In genomic region chr17:1374426-1375177, GRCh38 we compare ENCODE assay signal across 11 cellular contexts. TPM values are rescaled to one million over a fixed set of nuclear protein-coding genes. Genes with fewer than 3 reads are reported as not detected.
DNase-seq lines count a peak whose midpoint lies in the region; ATAC-seq, FAIRE-seq and TF ChIP-seq lines count a peak whose summit lies in the region.
"Had no signal": no experiment of that assay in that cellular context is flagged by ENCODE, and none has a peak within 500 bp of the region (broad histone marks: within the 10 kb centered on the region; RNA-seq: fewer than 3 reads in every experiment).

No MANE protein-coding gene starts in this region.

- no peaks in the 10 kb centered on the region for H3K9me3 Mint-ChIP-seq in CD8-positive, alpha-beta T cell

- H3K14ac ChIP-seq in IMR-90 (replicated peaks; ENCODE audit: low read depth, low read length): no peak overlapping the region

- no peak for FAIRE-seq in pancreas (lab: Jason Lieb, UNC)

- H3K79me1 ChIP-seq in IMR-90 (ENCODE audit: low read depth in 1 of 2, low read length in 2 of 2): peaks cover 0 to 65% of the 10 kb centered on the region in 2 experiments; a peak in 2 of 4 replicates

- DNase-seq in CD8-positive, alpha-beta T cell: no peak
- DNase-seq in IMR-90: no peak
- no peak for DNase-seq in effector memory CD4-positive, alpha-beta T cell
- no peak for DNase-seq in pancreas
- no peak for DNase-seq in GM13976 (ENCODE audit: low spot score)
- no peak for DNase-seq in osteoblast (ENCODE audit: insufficient read length, low spot score, missing footprints)
- DNase-seq: colonic mucosa, left ventricle myocardium superior, psoas muscle had no signal

- no peak overlapping the region for H2AK5ac ChIP-seq in IMR-90 (ENCODE audit: low read depth, low read length)

- H4K20me1 ChIP-seq in IMR-90 (ENCODE audit: insufficient read depth, low read length) (peaks cover 100% of the 10 kb centered on the region), osteoblast (ENCODE audit: insufficient read depth, low read length) (peaks cover 98% of the 10 kb centered on the region)

- no peak overlapping the region for H3K4ac ChIP-seq in IMR-90 (ENCODE audit: low read depth, low read length)

- peaks cover 45% of the 10 kb centered on the region for H3K36me3 Mint-ChIP-seq in CD8-positive, alpha-beta T cell

- CTCF ChIA-PET in CD8-positive, alpha-beta T cell (lab: Charles Lee): interaction anchor here (0.7 to 1.8 kb wide), 3 partner anchors 9 to 141 kb away, joined by 3 to 9 read pairs (median 3); no protein-coding TSS in a partner anchor
- CTCF ChIA-PET in IMR-90 (lab: Yijun Ruan, JAX): interaction anchor here (2.8 kb wide), 1 partner anchor 9 kb away, joined by 11 read pairs; no protein-coding TSS in a partner anchor

- H3K9me3 ChIP-seq in CD8-positive, alpha-beta T cell (ENCODE audit: low read length): no peaks in the 10 kb centered on the region
- H3K9me3 ChIP-seq in IMR-90 (ENCODE audit: control insufficient read depth, insufficient read depth, low read length): no peaks in the 10 kb centered on the region
- H3K9me3 ChIP-seq in effector memory CD4-positive, alpha-beta T cell (ENCODE audit: control insufficient read depth, low read length): no peaks in the 10 kb centered on the region
- H3K9me3 ChIP-seq in pancreas: no peaks in the 10 kb centered on the region
- no peaks in the 10 kb centered on the region for H3K9me3 ChIP-seq in osteoblast (ENCODE audit: low read depth, low read length)
- H3K9me3 ChIP-seq: colonic mucosa, psoas muscle had no signal

- intact Hi-C loops in CD8-positive, alpha-beta T cell (cut with DNase I, micrococcal nuclease): no loop called here
- intact Hi-C loops in IMR-90 (cut with micrococcal nuclease): no loop called here
- intact Hi-C loops in pancreas (cut with DNase I): no loop called here

- peaks cover 38% of the 10 kb centered on the region for H3K9me1 ChIP-seq in IMR-90 (ENCODE audit: insufficient read depth, low read length)

- POLR2A ChIA-PET in CD8-positive, alpha-beta T cell (lab: Charles Lee): interaction anchor here (0.6 to 0.7 kb wide), 2 partner anchors 9 to 618 kb away, joined by 3 read pairs; no protein-coding TSS in a partner anchor
- POLR2A ChIA-PET in IMR-90 (lab: Charles Lee; ENCODE audit: unreplicated experiment): no interaction called here

- no peak overlapping the region for H3K18ac ChIP-seq in IMR-90 (ENCODE audit: low read depth, low read length)

- H4K5ac ChIP-seq in IMR-90 (ENCODE audit: low read depth, low read length): no peak overlapping the region

- H3K23ac ChIP-seq in IMR-90 (ENCODE audit: low read depth, low read length): peak overlapping the region; percentile 69; the same call in 1 of the 2 replicates

- no peak overlapping the region for H2BK15ac ChIP-seq in IMR-90 (ENCODE audit: low read depth, low read length)

- no peak overlapping the region for H4K8ac ChIP-seq in IMR-90 (ENCODE audit: low read depth in 2 of 2, low read length in 2 of 2)

- no peak overlapping the region for H3K56ac ChIP-seq in IMR-90 (ENCODE audit: extremely low read depth, insufficient read depth, low read length)

- H3K79me2 ChIP-seq in osteoblast (ENCODE audit: insufficient read depth, low read length): peaks cover 100% of the 10 kb centered on the region

- H3K4me1 ChIP-seq in CD8-positive, alpha-beta T cell (ENCODE audit: insufficient read depth, low read length): peaks cover 56% of the 10 kb centered on the region
- peaks cover 28% of the 10 kb centered on the region for H3K4me1 ChIP-seq in IMR-90 (ENCODE audit: control insufficient read depth, insufficient read depth, low read length)
- H3K4me1 ChIP-seq in effector memory CD4-positive, alpha-beta T cell (ENCODE audit: control insufficient read depth, insufficient read depth, low read length, poor library complexity, severe bottlenecking): peaks cover 55% of the 10 kb centered on the region
- peaks cover 31 to 49% (median 40%) of the 10 kb centered on the region in 3 donors for H3K4me1 ChIP-seq in pancreas
- H3K4me1 ChIP-seq in osteoblast (ENCODE audit: insufficient read depth, low read length): peaks cover 26% of the 10 kb centered on the region

- peak overlapping the region; percentile 63 for H3K4me3 Mint-ChIP-seq in CD8-positive, alpha-beta T cell

- TF ChIP-seq CTCF in CD8-positive, alpha-beta T cell (IDR thresholded peaks at IDR 0.05): no peak
- no peak for TF ChIP-seq CTCF in IMR-90 (conservative IDR thresholded peaks at IDR 0.05; ENCODE audit: low read depth, low read length)
- TF ChIP-seq CTCF in pancreas (IDR thresholded peaks at IDR 0.05): no peak
- TF ChIP-seq CTCF in GM13976 (IDR thresholded peaks at IDR 0.05; ENCODE audit: borderline replicate concordance, control extremely low read depth, extremely low read depth, insufficient read depth, missing control alignments): no peak
- TF ChIP-seq CTCF in osteoblast (IDR thresholded peaks at IDR 0.05; ENCODE audit: extremely low read depth, low read depth, low read length): no peak

- H2BK120ac ChIP-seq in IMR-90 (ENCODE audit: low read depth, low read length): no peak overlapping the region

- no peak overlapping the region for H3K9ac ChIP-seq in IMR-90 (ENCODE audit: low read depth, low read length)

- H2AFZ ChIP-seq in IMR-90 (replicated peaks; ENCODE audit: low read length, poor library complexity) (no peak overlapping the region), osteoblast (ENCODE audit: low read length) (no peak overlapping the region)

- 100% methylated on average over 2 of the region's 10 CpGs; no CpG with 5 or more reads in 1 of the 2 experiments for WGBS in IMR-90 (ENCODE audit: extremely low coverage in 2 of 2, insufficient read length in 1 of 2), 2 experiments
- 47 to 55% methylated on average over 10 of the region's 10 CpGs for WGBS in pancreas, 2 donors

- peak; percentile 60 for ATAC-seq in CD8-positive, alpha-beta T cell
- ATAC-seq in IMR-90 (ENCODE audit: low read depth): no peak
- peak in 3 of 4 donors; percentile 17 to 31 (median 24) for ATAC-seq in pancreas
- ATAC-seq in GM21423 (IDR thresholded peaks at IDR 0.05; ENCODE audit: unreplicated experiment): no peak
- no peak for ATAC-seq in HG03571 (IDR thresholded peaks at IDR 0.05; ENCODE audit: unreplicated experiment)

- H2AK9ac ChIP-seq in IMR-90 (replicated peaks; ENCODE audit: low read depth, low read length, poor library complexity): no peak overlapping the region

- no TSS peak for BruUV-seq in IMR-90 (replicated peaks; lab: Mats Ljungman, UMichigan)

- no peak overlapping the region for H3K27ac ChIP-seq in CD8-positive, alpha-beta T cell (ENCODE audit: low read depth, low read length)
- H3K27ac ChIP-seq in IMR-90 (ENCODE audit: insufficient read depth, low read length) (no peak overlapping the region), pancreas (no peak overlapping the region), osteoblast (ENCODE audit: low read depth, low read length) (no peak overlapping the region)
- peak overlapping the region; percentile 37 for H3K27ac ChIP-seq in effector memory CD4-positive, alpha-beta T cell (ENCODE audit: insufficient read depth, low read length, poor library complexity, severe bottlenecking)
- H3K27ac ChIP-seq: colonic mucosa, psoas muscle had no signal

- no peak overlapping the region for H3K4me3 ChIP-seq in CD8-positive, alpha-beta T cell (ENCODE audit: low read depth, low read length)
- no peak overlapping the region for H3K4me3 ChIP-seq in IMR-90 (ENCODE audit: insufficient read depth, low read depth, low read length)
- H3K4me3 ChIP-seq in effector memory CD4-positive, alpha-beta T cell (ENCODE audit: insufficient read depth, low read depth, low read length, poor library complexity, severe bottlenecking): no peak overlapping the region
- no peak overlapping the region for H3K4me3 ChIP-seq in pancreas
- H3K4me3 ChIP-seq in osteoblast (ENCODE audit: insufficient read depth, low read length): no peak overlapping the region
- H3K4me3 ChIP-seq: colonic mucosa, psoas muscle had no signal

- in situ Hi-C loops in IMR-90 (cut with MboI; ENCODE audit: low sequenced_read_pairs): no loop called here
- in situ Hi-C loops in GM13976 (cut with MboI; ENCODE audit: low sequenced_read_pairs, unreplicated experiment): no loop called here

- H3K27me3 Mint-ChIP-seq in CD8-positive, alpha-beta T cell (ENCODE audit: low read depth): no peaks in the 10 kb centered on the region

- H2BK20ac ChIP-seq in IMR-90 (ENCODE audit: low read depth, low read length): no peak overlapping the region

- dilution Hi-C loops in IMR-90 (cut with HindIII; ENCODE audit: low sequenced_read_pairs, unreplicated experiment): no loop called here

- TF ChIP-seq POLR2A in IMR-90 (IDR thresholded peaks at IDR 0.05; ENCODE audit: low read depth, low read length): no peak

- H3K36me3 ChIP-seq in CD8-positive, alpha-beta T cell (ENCODE audit: insufficient read depth, low read length): no peaks in the 10 kb centered on the region
- peaks cover 14% of the 10 kb centered on the region for H3K36me3 ChIP-seq in IMR-90 (ENCODE audit: control insufficient read depth, insufficient read depth, low read length)
- peaks cover 11% of the 10 kb centered on the region for H3K36me3 ChIP-seq in effector memory CD4-positive, alpha-beta T cell (ENCODE audit: control insufficient read depth, insufficient read depth, low read length)
- H3K36me3 ChIP-seq in pancreas: no peaks in the 10 kb centered on the region
- peaks cover 25% of the 10 kb centered on the region for H3K36me3 ChIP-seq in osteoblast (ENCODE audit: insufficient read depth, low read length)
- H3K36me3 ChIP-seq: colonic mucosa had no signal

- peak overlapping the region; percentile 84 for H3K27ac Mint-ChIP-seq in CD8-positive, alpha-beta T cell

- no peak overlapping the region for H3K4me2 ChIP-seq in IMR-90 (ENCODE audit: low read depth, low read length)
- no peak overlapping the region for H3K4me2 ChIP-seq in osteoblast (ENCODE audit: insufficient read depth, low read length)

- TF ChIP-seq RAD21 in IMR-90 (IDR thresholded peaks at IDR 0.05; ENCODE audit: low read length): no peak

- H4K91ac ChIP-seq in IMR-90 (ENCODE audit: insufficient read depth, low read depth, low read length): no peak overlapping the region

- no peaks in the 10 kb centered on the region for H3K27me3 ChIP-seq in CD8-positive, alpha-beta T cell (ENCODE audit: insufficient read depth, low read length)
- H3K27me3 ChIP-seq in IMR-90 (ENCODE audit: control insufficient read depth, insufficient read depth, low read length) (no peaks in the 10 kb centered on the region), pancreas (no peaks in the 10 kb centered on the region), osteoblast (ENCODE audit: insufficient read depth, low read length) (no peaks in the 10 kb centered on the region)
- H3K27me3 ChIP-seq in effector memory CD4-positive, alpha-beta T cell (replicated peaks; ENCODE audit: control insufficient read depth, insufficient read depth, low read length, poor library complexity, severe bottlenecking): no peaks in the 10 kb centered on the region
- H3K27me3 ChIP-seq: colonic mucosa had no signal

- H2BK5ac ChIP-seq in IMR-90 (ENCODE audit: low read depth, low read length, poor library complexity, severe bottlenecking): no peak overlapping the region

- H3K4me1 Mint-ChIP-seq in CD8-positive, alpha-beta T cell (ENCODE audit: low read depth): peaks cover 79% of the 10 kb centered on the region

RNA-seq across cellular contexts. Expression of gene YWHAE, which starts 25.4 kb away (rescaled TPM):
- 100 to 1,000 TPM; 125 to 134 TPM for total RNA-seq in CD8-positive, alpha-beta T cell
- total RNA-seq in IMR-90 (2012; rRNA removed) (358 and 964 TPM in 2 replicates), pancreas (100 to 1,000 TPM; 138 to 236 (median 192) TPM), osteoblast (401 and 433 TPM in 2 replicates)
- polyA plus RNA-seq in IMR-90 (2012; rRNA removed) (774 and 817 TPM in 2 replicates), pancreas (100 to 1,000 TPM; 131 to 196 TPM)
- polyA plus RNA-seq in IMR-90 (2012; cell fraction: cytosol; rRNA removed): 140 and 369 TPM in 2 replicates
- 42.1 and 246 TPM in 2 replicates for polyA plus RNA-seq in IMR-90 (2012; cell fraction: nucleus; rRNA removed; ENCODE audit: low replicate concordance)

Comparison
In these comparisons a context has a peak if more than half of its experiments do, and no peak if none do; other contexts are left out.
1. ATAC-seq: peak in CD8-positive, alpha-beta T cell (single experiment) and pancreas (3 of 4); none in IMR-90 (single experiment), GM21423 (single experiment) and HG03571 (single experiment).